Comparison of ENCODE assay signal across 8 cellular contexts in genomic region chr15:58980351-58980939, GRCh38. TPM values are rescaled to one million over a fixed set of nuclear protein-coding genes. Genes with fewer than 3 reads are reported as not detected.
DNase-seq lines count a peak whose midpoint lies in the region; ATAC-seq lines count a peak whose summit lies in the region.

No MANE protein-coding gene starts in this region.

- peak overlapping the region; percentile 74 for H3K27ac Mint-ChIP-seq in activated naive CD8-positive, alpha-beta T cell treated with anti-CD3 and anti-CD28 coated beads, Interleukin-2, amount 10 ng/mL, durations not matched to agents 7 days and 5 days

- peak; percentile 56 for DNase-seq in SIG-M5 treated with dmso at 0.1 percent for 504 hours (lab: John Stamatoyannopoulos, UW; ENCODE audit: unreplicated experiment)
- DNase-seq in SIG-M5 (lab: John Stamatoyannopoulos, UW) = no peak
- DNase-seq in NCI-H2029 (lab: John Stamatoyannopoulos, UW) = peak; percentile 12
- DNase-seq in activated naive CD8-positive, alpha-beta T cell treated with anti-CD3 and anti-CD28 coated beads, Interleukin-2, amount 10 ng/mL, durations not matched to agents 7 days and 5 days = no peak
- DNase-seq in iris pigment epithelial cell (ENCODE audit: low read depth) = peak; percentile 45
- no peak for DNase-seq in effector CD8-positive, alpha-beta T cell (lab: John Stamatoyannopoulos, UW)

- H3K9me3 Mint-ChIP-seq in activated naive CD8-positive, alpha-beta T cell treated with anti-CD3 and anti-CD28 coated beads, Interleukin-2, amount 10 ng/mL, durations not matched to agents 7 days and 5 days = no peaks in the 10 kb centered on the region

- ATAC-seq in activated naive CD8-positive, alpha-beta T cell treated with anti-CD3 and anti-CD28 coated beads, Interleukin-2, amount 10 ng/mL, durations not matched to agents 7 days and 5 days (ENCODE audit: low read depth) = no peak
- ATAC-seq in GM19397 (IDR thresholded peaks at IDR 0.05; ENCODE audit: unreplicated experiment) (no peak), HG02981 (IDR thresholded peaks at IDR 0.05; ENCODE audit: unreplicated experiment) (no peak)

- POLR2A ChIA-PET in activated naive CD8-positive, alpha-beta T cell treated with anti-CD3 and anti-CD28 coated beads, Interleukin-2, amount 10 ng/mL, durations not matched to agents 7 days and 5 days (lab: Charles Lee) = interaction anchor here (0.9 to 1.0 kb wide), 2 partner anchors 210 to 543 kb away, joined by 3 read pairs; no protein-coding TSS in a partner anchor

- H3K4me3 Mint-ChIP-seq in activated naive CD8-positive, alpha-beta T cell treated with anti-CD3 and anti-CD28 coated beads, Interleukin-2, amount 10 ng/mL, durations not matched to agents 7 days and 5 days = peak overlapping the region; percentile 72

- H3K36me3 Mint-ChIP-seq in activated naive CD8-positive, alpha-beta T cell treated with anti-CD3 and anti-CD28 coated beads, Interleukin-2, amount 10 ng/mL, durations not matched to agents 7 days and 5 days = no peaks in the 10 kb centered on the region

- peaks cover 2% of the 10 kb centered on the region for H3K27me3 Mint-ChIP-seq in activated naive CD8-positive, alpha-beta T cell treated with anti-CD3 and anti-CD28 coated beads, Interleukin-2, amount 10 ng/mL, durations not matched to agents 7 days and 5 days

- peaks cover 34% of the 10 kb centered on the region for H3K4me1 Mint-ChIP-seq in activated naive CD8-positive, alpha-beta T cell treated with anti-CD3 and anti-CD28 coated beads, Interleukin-2, amount 10 ng/mL, durations not matched to agents 7 days and 5 days

RNA-seq across cellular contexts. Expression of gene RNF111, which starts 7.0 kb away (rescaled TPM):
- 10 to 100 TPM; 38.2 to 46.9 TPM for total RNA-seq in activated naive CD8-positive, alpha-beta T cell treated with anti-CD3 and anti-CD28 coated beads, Interleukin-2, amount 10 ng/mL, durations not matched to agents 7 days and 5 days

RNA-seq across cellular contexts. Expression of gene SLTM, which starts 47.0 kb away (rescaled TPM):
- 100 to 1,000 TPM; 130 TPM for total RNA-seq in activated naive CD8-positive, alpha-beta T cell treated with anti-CD3 and anti-CD28 coated beads, Interleukin-2, amount 10 ng/mL, durations not matched to agents 7 days and 5 days

Comparison
In these comparisons a context has a peak if more than half of its experiments do, and no peak if none do; other contexts are left out.
1. DNase-seq: peak in SIG-M5 treated with dmso at 0.1 percent for 504 hours (single experiment), NCI-H2029 (single experiment) and iris pigment epithelial cell (single experiment); none in SIG-M5 (single experiment), activated naive CD8-positive, alpha-beta T cell treated with anti-CD3 and anti-CD28 coated beads, Interleukin-2, amount 10 ng/mL, durations not matched to agents 7 days and 5 days (single experiment) and effector CD8-positive, alpha-beta T cell (single experiment).